ENCODE assay signal across 11 cellular contexts in genomic region chr14:81485372-81485771, GRCh38. TPM values are rescaled to one million over a fixed set of nuclear protein-coding genes. Genes with fewer than 3 reads are reported as not detected.
A peak's percentile ranks its signal among the peaks of the same experiment; 100 is the strongest.
DNase-seq lines count a peak whose midpoint lies in the region; ATAC-seq lines count a peak whose summit lies in the region.
"Had no signal": no experiment of that assay in that cellular context is flagged by ENCODE, and none has a peak within 500 bp of the region (broad histone marks: within the 10 kb centered on the region; RNA-seq: fewer than 3 reads in every experiment).

No MANE protein-coding gene starts in this region.

- no peaks in the 10 kb centered on the region for H3K27me3 ChIP-seq in naive thymus-derived CD4-positive, alpha-beta T cell (ENCODE audit: control insufficient read depth in 2 of 2, insufficient read depth in 2 of 2, low read length in 2 of 2)

- H3K27ac Mint-ChIP-seq in naive thymus-derived CD4-positive, alpha-beta T cell = peak overlapping the region in 5 of 9 donors; percentile 20 to 72 (median 40)

- no peak overlapping the region for H3K4me3 ChIP-seq in naive thymus-derived CD4-positive, alpha-beta T cell (ENCODE audit: low read length)

- no peaks in the 10 kb centered on the region for H3K4me1 ChIP-seq in naive thymus-derived CD4-positive, alpha-beta T cell (ENCODE audit: control insufficient read depth in 2 of 2, insufficient read depth in 2 of 2, low read length in 2 of 2)

- intact Hi-C loops in naive thymus-derived CD4-positive, alpha-beta T cell (cut with micrococcal nuclease) = no loop called here

- ATAC-seq in GM19035 (IDR thresholded peaks at IDR 0.05; ENCODE audit: unreplicated experiment) = peak; percentile 82
- ATAC-seq in HG02571 (IDR thresholded peaks at IDR 0.05; ENCODE audit: unreplicated experiment) = peak; percentile 95
- ATAC-seq in HG03442 (IDR thresholded peaks at IDR 0.05; ENCODE audit: unreplicated experiment) = peak; percentile 95
- ATAC-seq in naive thymus-derived CD4-positive, alpha-beta T cell = peak; percentile 51
- ATAC-seq in HG03175 (IDR thresholded peaks at IDR 0.05; ENCODE audit: unreplicated experiment) = no peak

- H3K4me3 Mint-ChIP-seq in naive thymus-derived CD4-positive, alpha-beta T cell = peak overlapping the region in 1 of 10 donors; percentile 5

- CTCF ChIA-PET in naive thymus-derived CD4-positive, alpha-beta T cell (lab: Charles Lee) = no interaction called here

- peaks cover 19 to 47% (median 38%) of the 10 kb centered on the region in 5 donors for H3K36me3 Mint-ChIP-seq in naive thymus-derived CD4-positive, alpha-beta T cell

- DNase-seq in naive thymus-derived CD4-positive, alpha-beta T cell = no peak
- DNase-seq in NCI-H1417 (lab: John Stamatoyannopoulos, UW) (no peak), germinal center (ENCODE audit: low spot score) (no peak), HuH-7 (ENCODE audit: low spot score) (no peak)
- DNase-seq: activated CD4-positive, alpha-beta T cell treated with anti-CD3 and anti-CD28 coated beads for 1 hour; NCI-H2081 treated with DMSO at 0.1 percent for 48 hours; SHP77 treated with DMSO at 0.1 percent for 48 hours had no signal

- H3K9me3 ChIP-seq in naive thymus-derived CD4-positive, alpha-beta T cell (ENCODE audit: control insufficient read depth in 2 of 3, low read length in 3 of 3) = no peaks in the 10 kb centered on the region

- POLR2A ChIA-PET in naive thymus-derived CD4-positive, alpha-beta T cell (lab: Charles Lee) = no interaction called here

- H3K27ac ChIP-seq in naive thymus-derived CD4-positive, alpha-beta T cell (ENCODE audit: low read depth, low read length) = no peak overlapping the region

- H3K27me3 Mint-ChIP-seq in naive thymus-derived CD4-positive, alpha-beta T cell = no peaks in the 10 kb centered on the region

- H3K4me1 Mint-ChIP-seq in naive thymus-derived CD4-positive, alpha-beta T cell = peaks cover 0 to 12% (median 0%) of the 10 kb centered on the region in 7 donors

- no peaks in the 10 kb centered on the region for H3K9me3 Mint-ChIP-seq in naive thymus-derived CD4-positive, alpha-beta T cell

- H3K36me3 ChIP-seq in naive thymus-derived CD4-positive, alpha-beta T cell (ENCODE audit: control insufficient read depth in 2 of 3, insufficient read depth in 3 of 3, low read length in 3 of 3) = peaks cover 12 to 72% (median 12%) of the 10 kb centered on the region in 3 experiments

RNA-seq across cellular contexts. Expression of gene SEL1L, which starts 48.3 kb away (rescaled TPM):
- total RNA-seq in naive thymus-derived CD4-positive, alpha-beta T cell = 10 to 100 TPM; 43.5 to 72.2 (median 57.0) TPM
- polyA plus RNA-seq in naive thymus-derived CD4-positive, alpha-beta T cell = 10 to 100 TPM; 15.4 to 17.7 TPM
